11 cellular contexts compared by ENCODE assay signal in the genomic region with DNA sequence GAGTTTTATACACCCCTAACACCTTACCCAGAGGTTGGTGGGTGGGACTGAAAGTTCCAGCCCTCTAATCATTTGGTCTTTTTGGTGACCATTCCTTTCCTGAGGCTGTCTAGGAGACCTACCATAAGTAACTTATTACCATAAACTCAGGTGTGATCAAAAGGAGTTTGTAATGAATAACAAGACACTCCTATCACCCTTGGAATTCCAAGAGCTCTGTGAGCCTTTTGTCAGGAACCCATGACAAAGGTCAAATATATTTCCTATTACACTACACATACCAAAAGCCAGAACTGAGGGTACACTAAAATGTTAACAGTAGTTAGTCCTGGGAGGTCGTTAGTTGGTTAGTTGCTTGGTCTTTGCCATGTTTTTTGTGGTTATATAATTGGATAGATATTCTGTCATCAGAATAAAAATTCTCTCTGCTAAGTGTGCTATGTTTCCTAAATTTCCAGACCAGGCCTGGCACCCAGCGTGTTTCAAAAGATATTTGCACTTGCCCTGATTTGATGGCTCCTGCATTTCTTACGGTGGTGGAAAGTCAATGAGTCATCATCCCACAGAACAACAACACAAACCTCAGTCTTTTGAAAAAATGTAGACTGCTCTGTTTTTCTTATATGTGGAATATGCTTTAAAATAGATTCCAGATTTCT. TPM values are rescaled to one million over a fixed set of nuclear protein-coding genes. Genes with fewer than 3 reads are reported as not detected.
DNase-seq lines count a peak whose midpoint lies in the region; ATAC-seq and TF ChIP-seq lines count a peak whose summit lies in the region.
"Had no signal": no experiment of that assay in that cellular context is flagged by ENCODE, and none has a peak within 500 bp of the region (broad histone marks: within the 10 kb centered on the region; RNA-seq: fewer than 3 reads in every experiment).

No MANE protein-coding gene starts in this region.

- H3K4me3 ChIP-seq in kidney epithelial cell (ENCODE audit: low read depth, low read length): no peak overlapping the region
- no peak overlapping the region for H3K4me3 ChIP-seq in transverse colon

- no peak for TF ChIP-seq EP300 in transverse colon (IDR thresholded peaks at IDR 0.05; ENCODE audit: low read depth)

- TF ChIP-seq CTCF in kidney epithelial cell (IDR thresholded peaks at IDR 0.05; ENCODE audit: insufficient read depth, low read length, poor library complexity, severe bottlenecking): no peak
- no peak for TF ChIP-seq CTCF in transverse colon (IDR thresholded peaks at IDR 0.05)
- TF ChIP-seq CTCF in CD4-positive, alpha-beta T cell (IDR thresholded peaks at IDR 0.05): no peak

- peak overlapping the region; percentile 49 for H3K27ac Mint-ChIP-seq in activated T-cell treated with anti-CD3 and anti-CD28 coated beads, Interleukin-2, amount 50 U/mL, for 72 hours
- H3K27ac Mint-ChIP-seq in CD4-positive, alpha-beta T cell: no peak overlapping the region
- H3K27ac Mint-ChIP-seq: activated B cell treated with CpG ODN at 0.5 μM for 24 hours had no signal

- no peaks in the 10 kb centered on the region for H3K27me3 ChIP-seq in kidney epithelial cell (ENCODE audit: control insufficient read depth, insufficient read depth, low read length)
- H3K27me3 ChIP-seq in transverse colon: no peaks in the 10 kb centered on the region
- H3K27me3 ChIP-seq in CD4-positive, alpha-beta T cell (ENCODE audit: control insufficient read depth, insufficient read depth, low read length): no peaks in the 10 kb centered on the region
- H3K27me3 ChIP-seq: neutrophil had no signal

- H3K36me3 Mint-ChIP-seq in activated T-cell treated with anti-CD3 and anti-CD28 coated beads, Interleukin-2, amount 50 U/mL, for 72 hours (ENCODE audit: insufficient read depth in 2 of 2): peaks cover 10 to 58% of the 10 kb centered on the region in 2 donors
- peaks cover 77% of the 10 kb centered on the region for H3K36me3 Mint-ChIP-seq in CD4-positive, alpha-beta T cell (ENCODE audit: low read depth)

- intact Hi-C loops in transverse colon (cut with DNase I; ENCODE audit: low total_unique reads): no loop called here
- intact Hi-C loops in CD4-positive, alpha-beta T cell (cut with DNase I, micrococcal nuclease): no loop called here

- peaks cover 0 to 15% (median 0%) of the 10 kb centered on the region in 4 donors for H3K4me1 ChIP-seq in transverse colon

- CTCF ChIA-PET in CD4-positive, alpha-beta T cell (lab: Charles Lee): interaction anchor here (0.6 to 1.0 kb wide), 2 partner anchors 9 to 491 kb away, joined by 3 to 4 read pairs; no protein-coding TSS in a partner anchor

- H3K27ac ChIP-seq in transverse colon: peak overlapping the region; percentile 57 to 68 (median 65)
- H3K27ac ChIP-seq in CD4-positive, alpha-beta T cell (ENCODE audit: low read depth, low read length): no peak overlapping the region
- H3K27ac ChIP-seq: neutrophil had no signal

- 44 to 49% methylated on average over 3 of the region's 3 CpGs for WGBS in transverse colon (ENCODE audit: low coverage in 1 of 2), 2 donors

- H3K36me3 ChIP-seq in kidney epithelial cell (ENCODE audit: control insufficient read depth, insufficient read depth, low read length) (peaks cover 2% of the 10 kb centered on the region), transverse colon (no peaks in the 10 kb centered on the region)

- no peak for TF ChIP-seq POLR2A in transverse colon (IDR thresholded peaks at IDR 0.05)

- no peaks in the 10 kb centered on the region for H3K9me3 Mint-ChIP-seq in activated T-cell treated with anti-CD3 and anti-CD28 coated beads, Interleukin-2, amount 50 U/mL, for 72 hours
- H3K9me3 Mint-ChIP-seq in CD4-positive, alpha-beta T cell: no peaks in the 10 kb centered on the region
- H3K9me3 Mint-ChIP-seq: activated B cell treated with CpG ODN at 0.5 μM for 24 hours; CD4-positive, alpha-beta memory T cell had no signal

- H3K9me3 ChIP-seq in transverse colon: no peaks in the 10 kb centered on the region
- no peaks in the 10 kb centered on the region for H3K9me3 ChIP-seq in CD4-positive, alpha-beta T cell (ENCODE audit: control insufficient read depth, low read length)
- H3K9me3 ChIP-seq: neutrophil had no signal

- no peaks in the 10 kb centered on the region for H3K27me3 Mint-ChIP-seq in activated T-cell treated with anti-CD3 and anti-CD28 coated beads, Interleukin-2, amount 50 U/mL, for 72 hours (ENCODE audit: low read depth)
- H3K27me3 Mint-ChIP-seq in CD4-positive, alpha-beta T cell: no peaks in the 10 kb centered on the region
- H3K27me3 Mint-ChIP-seq: activated B cell treated with CpG ODN at 0.5 μM for 24 hours; CD4-positive, alpha-beta memory T cell had no signal

- no peak for DNase-seq in activated T-cell treated with anti-CD3 and anti-CD28 coated beads, Interleukin-2, amount 50 U/mL, for 72 hours
- DNase-seq in activated T-cell treated with anti-CD3 and anti-CD28 coated beads, Interleukin-2, amount 50 U/mL, for 1 hour: no peak
- DNase-seq in amniotic stem cell (lab: John Stamatoyannopoulos, UW) (peak; percentile 81), kidney epithelial cell (ENCODE audit: low read depth) (peak; percentile 95), transverse colon (no peak), NCI-H446 (lab: John Stamatoyannopoulos, UW) (no peak)
- DNase-seq in central memory CD4-positive, alpha-beta T cell: no peak
- DNase-seq in CD4-positive, alpha-beta T cell: no peak
- DNase-seq: activated B cell treated with CpG ODN at 0.5 μM for 24 hours; CD4-positive, alpha-beta memory T cell had no signal

- H3K4me1 Mint-ChIP-seq in activated T-cell treated with anti-CD3 and anti-CD28 coated beads, Interleukin-2, amount 50 U/mL, for 72 hours (ENCODE audit: low read depth): peaks cover 16% of the 10 kb centered on the region
- H3K4me1 Mint-ChIP-seq in CD4-positive, alpha-beta T cell (ENCODE audit: low read depth): peaks cover 10% of the 10 kb centered on the region

- peak; percentile 49 to 61 for ATAC-seq in activated T-cell treated with anti-CD3 and anti-CD28 coated beads, Interleukin-2, amount 50 U/mL, for 72 hours (replicated peaks in 1 of 2)
- ATAC-seq in CD4-positive, alpha-beta T cell (ENCODE audit: poor library complexity): no peak

- H3K4me3 Mint-ChIP-seq in activated T-cell treated with anti-CD3 and anti-CD28 coated beads, Interleukin-2, amount 50 U/mL, for 72 hours: peak overlapping the region in 1 of 2 donors; percentile 24
- no peak overlapping the region for H3K4me3 Mint-ChIP-seq in CD4-positive, alpha-beta T cell
- H3K4me3 Mint-ChIP-seq: activated B cell treated with CpG ODN at 0.5 μM for 24 hours; CD4-positive, alpha-beta memory T cell had no signal

- in situ Hi-C loops in transverse colon (cut with MboI; ENCODE audit: low pct_ligation_motif_present in 1 of 4, low pct_unique_long_range_greater_than_20kb in 1 of 4, low sequenced_read_pairs in 3 of 4): loop anchor here in 1 of 4 donors (25.0 kb wide), 1 partner anchor 199 kb away; no protein-coding TSS in a partner anchor

- POLR2A ChIA-PET in CD4-positive, alpha-beta T cell (lab: Charles Lee): interaction anchor here (0.7 kb wide), 1 partner anchor 51 kb away, joined by 3 read pairs; no protein-coding TSS in a partner anchor

RNA-seq across cellular contexts. Expression of a gene that starts 27.0 kb away (rescaled TPM):
- total RNA-seq in activated T-cell treated with anti-CD3 and anti-CD28 coated beads, Interleukin-2, amount 50 U/mL, for 72 hours: 1 to 10 TPM; 1.2 to 1.9 TPM
- total RNA-seq in kidney epithelial cell (1.2 and 1.5 TPM in 2 replicates), transverse colon (1 to 10 TPM in 3 of 4 donors, under 1 TPM in 1; 1.00 to 5.2 (median 2.1) TPM)
- total RNA-seq in CD4-positive, alpha-beta T cell: under 1 TPM; 0.49 to 0.50 TPM

RNA-seq across cellular contexts. Expression of a gene that starts 50.2 kb away (rescaled TPM):
- 100 to 1,000 TPM; 123 to 164 TPM for total RNA-seq in activated T-cell treated with anti-CD3 and anti-CD28 coated beads, Interleukin-2, amount 50 U/mL, for 72 hours
- total RNA-seq in kidney epithelial cell (44.2 and 44.4 TPM in 2 replicates), transverse colon (10 to 100 TPM; 20.5 to 92.0 (median 37.7) TPM)
- 10 to 100 TPM; 13.3 to 18.9 TPM for total RNA-seq in CD4-positive, alpha-beta T cell

Comparison
In these comparisons a context has a peak if more than half of its experiments do, and no peak if none do; other contexts are left out.
1. DNase-seq: peak in amniotic stem cell (single experiment) and kidney epithelial cell (single experiment); none in activated T-cell treated with anti-CD3 and anti-CD28 coated beads, Interleukin-2, amount 50 U/mL, for 72 hours (0 of 2), activated T-cell treated with anti-CD3 and anti-CD28 coated beads, Interleukin-2, amount 50 U/mL, for 1 hour (single experiment), transverse colon (single experiment), central memory CD4-positive, alpha-beta T cell (single experiment), CD4-positive, alpha-beta T cell (0 of 10) and NCI-H446 (0 of 2).